In the genomic region with DNA sequence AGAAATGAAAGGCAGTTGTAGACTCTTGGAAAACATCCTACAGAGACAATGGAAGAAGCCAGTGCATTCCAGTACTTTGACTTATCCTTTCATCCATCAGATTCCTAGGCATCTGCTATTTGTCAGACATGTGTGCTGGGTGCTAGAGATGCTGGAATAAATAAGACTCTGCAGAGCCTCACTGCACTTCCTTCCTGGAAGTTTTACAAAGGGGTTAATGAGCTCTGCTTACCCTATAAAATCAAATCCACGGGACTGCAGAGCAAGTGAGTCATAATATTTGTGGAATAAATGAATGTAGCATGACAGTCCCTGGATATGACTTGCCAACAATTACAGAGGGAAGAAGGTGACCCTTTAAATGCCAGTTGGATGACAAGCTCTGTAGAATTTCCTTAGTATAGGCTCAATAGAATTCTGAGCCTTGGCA, we compare ENCODE assay signal across 14 cellular contexts. TPM values are rescaled to one million over a fixed set of nuclear protein-coding genes. Genes with fewer than 3 reads are reported as not detected.
A peak's percentile ranks its signal among the peaks of the same experiment; 100 is the strongest.
DNase-seq lines count a peak whose midpoint lies in the region; ATAC-seq and TF ChIP-seq lines count a peak whose summit lies in the region.
"Had no signal": no experiment of that assay in that cellular context is flagged by ENCODE, and none has a peak within 500 bp of the region (broad histone marks: within the 10 kb centered on the region; RNA-seq: fewer than 3 reads in every experiment).

No MANE protein-coding gene starts in this region.

- ATAC-seq in GM18498 (IDR thresholded peaks at IDR 0.05; ENCODE audit: unreplicated experiment) = no peak
- ATAC-seq: stimulated activated memory B cell treated with anti-CD40 and anti-IgM and Interleukin-4, amounts not matched to agents 10 μg/mL and 1 μg/mL and 100 μg/mL, for 72 hours had no signal

- H3K4me3 ChIP-seq in SJSA1 (no peak overlapping the region), esophagus muscularis mucosa (no peak overlapping the region), retinal pigment epithelial cell (ENCODE audit: low read length) (no peak overlapping the region), MG63 (no peak overlapping the region)

- H3K27me3 ChIP-seq in SJSA1 (replicated peaks) = no peaks in the 10 kb centered on the region
- H3K27me3 ChIP-seq in esophagus muscularis mucosa = no peaks in the 10 kb centered on the region
- H3K27me3 ChIP-seq in MG63 = no peaks in the 10 kb centered on the region

- TF ChIP-seq POLR2A in esophagus muscularis mucosa (IDR thresholded peaks at IDR 0.05; ENCODE audit: low read depth) = no peak

- H3K9me3 ChIP-seq in SJSA1 (replicated peaks) (no peaks in the 10 kb centered on the region), esophagus muscularis mucosa (no peaks in the 10 kb centered on the region), MG63 (no peaks in the 10 kb centered on the region)

- WGBS in esophagus muscularis mucosa = 17% methylated on average over 1 of the region's 1 CpG

- H3K36me3 ChIP-seq in SJSA1 (no peaks in the 10 kb centered on the region), esophagus muscularis mucosa (no peaks in the 10 kb centered on the region), MG63 (no peaks in the 10 kb centered on the region)

- H3K27ac ChIP-seq in SJSA1 (peak overlapping the region; percentile 28; the same call in 1 of the 2 replicates), esophagus muscularis mucosa (replicated peaks in 1 of 4) (peak overlapping the region; percentile 22 to 82 (median 34))

- intact Hi-C loops in esophagus muscularis mucosa (cut with DNase I) = no loop called here

- H3K4me1 ChIP-seq in SJSA1 (replicated peaks) (peaks cover 24% of the 10 kb centered on the region), esophagus muscularis mucosa (peaks cover 0 to 39% (median 36%) of the 10 kb centered on the region in 4 donors)

- TF ChIP-seq EP300 in esophagus muscularis mucosa (IDR thresholded peaks at IDR 0.05) = peak; percentile 24

- TF ChIP-seq CTCF in esophagus muscularis mucosa (IDR thresholded peaks at IDR 0.05) (no peak), retinal pigment epithelial cell (conservative IDR thresholded peaks at IDR 0.05; ENCODE audit: low read depth, low read length) (no peak)

- peak; percentile 74 for DNase-seq in GM04503 (ENCODE audit: low read depth)
- DNase-seq in SJSA1 (ENCODE audit: low read depth in 1 of 2, low spot score in 2 of 2) = peak in 1 of 2 experiments; percentile 57
- DNase-seq in esophagus muscularis mucosa (ENCODE audit: extremely low spot score) = no peak
- DNase-seq in retinal pigment epithelial cell (ENCODE audit: low read depth) = peak; percentile 62
- DNase-seq in stimulated activated CD4-positive, alpha-beta T cell treated with anti-CD3 and anti-CD28 coated beads, Interleukin-4, amount 100 ng/mL, for 4 hours = no peak
- DNase-seq in MG63 = no peak
- no peak for DNase-seq in SK-N-DZ (ENCODE audit: low spot score)
- DNase-seq: activated T-cell treated with anti-CD3 and anti-CD28 coated beads for 4 hours; left cardiac atrium; NCI-H2171; stimulated activated CD4-positive, alpha-beta T cell treated with anti-CD3 and anti-CD28 coated beads, Interleukin-15, amount 100 ng/mL, for 24 hours had no signal

RNA-seq across cellular contexts. Expression of a gene that starts 52.7 kb away (rescaled TPM):
- total RNA-seq in SJSA1 (2014; rRNA removed; shearing (Covaris generic)) = 0.91 and 4.0 TPM in 2 replicates
- total RNA-seq in esophagus muscularis mucosa = 10 to 100 TPM; 14.1 to 45.8 (median 28.1) TPM
- total RNA-seq in MG63 (2014; rRNA removed; shearing (Covaris generic); ENCODE audit: low replicate concordance) = 0.07 and 0.16 TPM in 2 replicates
- not detected in 2 replicates for polyA plus RNA-seq in SK-N-DZ (2014; cell fraction: cytosol; rRNA removed)
- polyA plus RNA-seq in SK-N-DZ (2014; cell fraction: nucleus; rRNA removed) = not detected in 2 replicates
- total RNA-seq: OCI-LY7 had no signal

Comparison
In these comparisons a context has a peak if more than half of its experiments do, and no peak if none do; other contexts are left out.
1. DNase-seq: peak in GM04503 (single experiment) and retinal pigment epithelial cell (single experiment); none in esophagus muscularis mucosa (single experiment), stimulated activated CD4-positive, alpha-beta T cell treated with anti-CD3 and anti-CD28 coated beads, Interleukin-4, amount 100 ng/mL, for 4 hours (0 of 2), MG63 (single experiment) and SK-N-DZ (single experiment).